In the genomic region with DNA sequence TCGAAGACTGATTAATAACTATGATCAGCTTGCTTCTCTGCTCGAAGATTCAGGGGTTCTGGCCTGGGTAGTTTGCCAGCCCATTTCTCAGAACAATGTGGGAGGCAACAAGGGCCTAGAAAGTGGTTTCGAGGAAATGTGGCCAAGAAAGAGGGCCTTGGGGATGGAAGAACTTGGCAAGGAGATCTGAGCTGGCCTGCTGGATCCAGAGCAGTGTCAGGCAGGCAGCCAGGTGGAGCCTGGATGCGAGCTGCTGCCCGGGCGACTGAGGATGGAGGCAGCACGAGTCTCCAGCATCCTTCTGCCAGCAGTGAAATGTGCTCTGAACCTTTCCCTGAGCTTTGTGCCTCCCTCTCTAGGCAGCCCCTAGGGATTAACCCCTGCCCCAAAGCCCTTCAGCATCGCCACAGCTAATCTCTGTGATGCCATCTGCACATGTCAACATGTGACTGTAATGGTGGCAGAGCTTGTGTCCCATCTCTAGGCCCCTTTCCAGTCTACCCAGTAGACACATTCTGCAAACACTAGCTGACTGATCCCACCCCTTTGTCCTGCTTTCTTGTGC, we compare ENCODE assay signal across 13 cellular contexts.
DNase-seq lines count a peak whose midpoint lies in the region; ATAC-seq and TF ChIP-seq lines count a peak whose summit lies in the region.
"Had no signal": no experiment of that assay in that cellular context is flagged by ENCODE, and none has a peak within 500 bp of the region (broad histone marks: within the 10 kb centered on the region; RNA-seq: fewer than 3 reads in every experiment).

No MANE protein-coding gene starts in this region.

- no peak overlapping the region for H3K23ac ChIP-seq in mesenchymal stem cell (ENCODE audit: low read length in 2 of 2)

- no peak overlapping the region for H3K4me3 Mint-ChIP-seq in activated CD4-positive, alpha-beta T cell treated with anti-CD3 and anti-CD28 coated beads for 36 hours
- H3K4me3 Mint-ChIP-seq: dendritic cell treated with granulocyte-macrophage colony-stimulating factor and Interleukin-4, amounts not matched to agents 40 ng/mL and 50 ng/mL, for 4 days had no signal

- H3K9me3 ChIP-seq in MG63 (no peaks in the 10 kb centered on the region), mesenchymal stem cell (ENCODE audit: control insufficient read depth, low read length) (no peaks in the 10 kb centered on the region), lower lobe of right lung (no peaks in the 10 kb centered on the region)

- ATAC-seq in lower lobe of right lung: no peak
- no peak for ATAC-seq in activated CD4-positive, alpha-beta T cell treated with anti-CD3 and anti-CD28 coated beads for 36 hours

- H3K27me3 ChIP-seq in MG63 (no peaks in the 10 kb centered on the region), mesenchymal stem cell (ENCODE audit: control insufficient read depth in 1 of 2, insufficient read depth in 1 of 2, low read length in 2 of 2) (peaks cover 0 to 60% of the 10 kb centered on the region in 2 experiments), lower lobe of right lung (ENCODE audit: low read depth) (no peaks in the 10 kb centered on the region)

- H3K27ac Mint-ChIP-seq in activated CD4-positive, alpha-beta T cell treated with anti-CD3 and anti-CD28 coated beads for 36 hours: no peak overlapping the region
- H3K27ac Mint-ChIP-seq: dendritic cell treated with granulocyte-macrophage colony-stimulating factor and Interleukin-4, amounts not matched to agents 40 ng/mL and 50 ng/mL, for 4 days had no signal

- H3K4me1 Mint-ChIP-seq in activated CD4-positive, alpha-beta T cell treated with anti-CD3 and anti-CD28 coated beads for 36 hours: peaks cover 30% of the 10 kb centered on the region

- H3K27ac ChIP-seq in 22Rv1 (peak overlapping the region; percentile 78), mesenchymal stem cell (ENCODE audit: low read length, poor library complexity, severe bottlenecking) (no peak overlapping the region), lower lobe of right lung (no peak overlapping the region)

- H3K4me3 ChIP-seq in MG63 (no peak overlapping the region), astrocyte of the spinal cord (ENCODE audit: low read depth, low read length) (no peak overlapping the region), mesenchymal stem cell (ENCODE audit: insufficient read depth in 1 of 2, low read depth in 1 of 2, low read length in 2 of 2) (no peak overlapping the region), lower lobe of right lung (no peak overlapping the region)

- no peak overlapping the region for H3K18ac ChIP-seq in mesenchymal stem cell (ENCODE audit: low read depth in 1 of 2, low read length in 2 of 2)

- peaks cover 18% of the 10 kb centered on the region for H3K4me1 ChIP-seq in mesenchymal stem cell (ENCODE audit: control insufficient read depth, insufficient read depth, low read depth, low read length)
- H3K4me1 ChIP-seq in lower lobe of right lung: no peaks in the 10 kb centered on the region

- H3K9me3 Mint-ChIP-seq in activated CD4-positive, alpha-beta T cell treated with anti-CD3 and anti-CD28 coated beads for 36 hours (ENCODE audit: low read depth): no peaks in the 10 kb centered on the region
- H3K9me3 Mint-ChIP-seq: dendritic cell treated with granulocyte-macrophage colony-stimulating factor and Interleukin-4, amounts not matched to agents 40 ng/mL and 50 ng/mL, for 4 days had no signal

- H2BK120ac ChIP-seq in mesenchymal stem cell (ENCODE audit: low read depth, low read length): no peak overlapping the region

- H3K36me3 Mint-ChIP-seq in activated CD4-positive, alpha-beta T cell treated with anti-CD3 and anti-CD28 coated beads for 36 hours (ENCODE audit: low read depth): no peaks in the 10 kb centered on the region

- 98% methylated on average over 8 of the region's 8 CpGs for WGBS in mesenchymal stem cell

- H3K4me2 ChIP-seq in mesenchymal stem cell (ENCODE audit: low read length, poor library complexity, severe bottlenecking): no peak overlapping the region

- CTCF ChIA-PET in activated CD4-positive, alpha-beta T cell treated with anti-CD3 and anti-CD28 coated beads for 36 hours (lab: Charles Lee): interaction anchor here (1.0 to 1.2 kb wide), 5 partner anchors 11 to 52 kb away, joined by 3 to 4 read pairs (median 3); no protein-coding TSS in a partner anchor

- H3K14ac ChIP-seq in mesenchymal stem cell (ENCODE audit: low read length in 2 of 2): peak overlapping the region in 1 of 2 experiments; percentile 79

- H2AK5ac ChIP-seq in mesenchymal stem cell (ENCODE audit: low read length, severe bottlenecking): peak overlapping the region; percentile 29

- peak overlapping the region in 1 of 2 experiments; percentile 45 for H2BK12ac ChIP-seq in mesenchymal stem cell (ENCODE audit: low read length in 2 of 2)

- TF ChIP-seq CTCF in 22Rv1 (IDR thresholded peaks at IDR 0.05): no peak
- no peak for TF ChIP-seq CTCF in astrocyte of the spinal cord (IDR thresholded peaks at IDR 0.05; ENCODE audit: low read depth, low read length)
- TF ChIP-seq CTCF in lower lobe of right lung (IDR thresholded peaks at IDR 0.05): no peak

- DNase-seq in MG63 (peak; percentile 52), astrocyte of the spinal cord (ENCODE audit: low read depth, low spot score) (peak; percentile 18), mesenchymal stem cell (no peak), lower lobe of right lung (no peak), NCI-H345 treated with DMSO at 0.1 percent for 48 hours (lab: John Stamatoyannopoulos, UW; ENCODE audit: unreplicated experiment) (no peak), ecto neural progenitor cell (ENCODE audit: low spot score) (no peak)
- DNase-seq in activated CD4-positive, alpha-beta T cell treated with anti-CD3 and anti-CD28 coated beads for 36 hours: no peak
- DNase-seq: activated CD4-positive, alpha-beta T cell treated with anti-CD3 and anti-CD28 coated beads, Interleukin-2, amount 50 U/mL, for 4 hours; activated naive CD4-positive, alpha-beta T cell treated with Interleukin-2 at 50 U/mL for 16 hours; NCI-H146; stimulated activated CD8-positive, alpha-beta memory T cell treated with anti-CD3 and anti-CD28 coated beads, Interleukin-4, amount 100 ng/mL, for 48 hours had no signal

- no peak overlapping the region for H3K4ac ChIP-seq in mesenchymal stem cell (ENCODE audit: low read depth in 1 of 2, low read length in 2 of 2)

- intact Hi-C loops in lower lobe of right lung (cut with DNase I): no loop called here
- intact Hi-C loops in activated CD4-positive, alpha-beta T cell treated with anti-CD3 and anti-CD28 coated beads for 36 hours (cut with DNase I, micrococcal nuclease): no loop called here

- H2AFZ ChIP-seq in mesenchymal stem cell (ENCODE audit: low read depth, low read length): no peak overlapping the region

- no peak overlapping the region for H4K8ac ChIP-seq in mesenchymal stem cell (ENCODE audit: low read length)

- H3K79me1 ChIP-seq in mesenchymal stem cell (replicated peaks; ENCODE audit: low read length, poor library complexity, severe bottlenecking): no peaks in the 10 kb centered on the region

- H3K27me3 Mint-ChIP-seq in activated CD4-positive, alpha-beta T cell treated with anti-CD3 and anti-CD28 coated beads for 36 hours: no peaks in the 10 kb centered on the region

- no peak overlapping the region for H2BK5ac ChIP-seq in mesenchymal stem cell (ENCODE audit: low read depth, low read length, poor library complexity, severe bottlenecking)

- H3K36me3 ChIP-seq in MG63 (no peaks in the 10 kb centered on the region), mesenchymal stem cell (ENCODE audit: control insufficient read depth in 1 of 2, insufficient read depth in 2 of 2, low read depth in 1 of 2, low read length in 2 of 2) (no peaks in the 10 kb centered on the region), lower lobe of right lung (no peaks in the 10 kb centered on the region)

- POLR2A ChIA-PET in activated CD4-positive, alpha-beta T cell treated with anti-CD3 and anti-CD28 coated beads for 36 hours (lab: Charles Lee): no interaction called here

- no peak overlapping the region for H4K91ac ChIP-seq in mesenchymal stem cell (ENCODE audit: low read length)

- no peak overlapping the region for H3K9ac ChIP-seq in mesenchymal stem cell (ENCODE audit: low read length)

- no peak overlapping the region for H2BK15ac ChIP-seq in mesenchymal stem cell (ENCODE audit: low read depth, poor library complexity, severe bottlenecking)

- in situ Hi-C loops in astrocyte of the spinal cord (cut with HindIII; ENCODE audit: low sequenced_read_pairs): no loop called here

Comparison
In these comparisons a context has a peak if more than half of its experiments do, and no peak if none do; other contexts are left out.
1. DNase-seq: peak in MG63 (single experiment) and astrocyte of the spinal cord (single experiment); none in mesenchymal stem cell (single experiment), lower lobe of right lung (single experiment), activated CD4-positive, alpha-beta T cell treated with anti-CD3 and anti-CD28 coated beads for 36 hours (single experiment), NCI-H345 treated with DMSO at 0.1 percent for 48 hours (single experiment) and ecto neural progenitor cell (single experiment).